ENCODE assay signal across 1 cellular context in the genomic region with DNA sequence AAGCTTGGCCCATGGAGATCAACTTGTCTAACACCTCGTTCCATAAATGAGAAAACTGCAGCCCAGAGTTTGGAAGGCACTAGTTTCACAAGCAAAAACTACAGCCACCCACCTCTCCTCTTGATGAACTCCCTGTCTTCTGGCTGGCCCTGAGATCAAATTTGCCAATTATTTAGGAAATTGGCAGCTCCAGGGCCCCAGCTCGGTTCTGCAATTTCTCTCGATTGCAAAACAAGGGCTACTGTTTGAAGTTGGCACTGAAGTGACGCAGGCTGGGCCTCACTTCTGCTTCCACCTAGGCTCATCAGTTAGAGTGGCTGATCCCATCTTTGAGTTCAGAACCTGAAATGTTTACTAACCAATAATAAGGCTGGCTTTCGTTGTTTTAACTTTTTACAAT.
TF ChIP-seq lines count a peak whose summit lies in the region.

No MANE protein-coding gene starts in this region.

TF ChIP-seq in GM23338, 12 proteins besides CTCF, POLR2A, EP300 and RAD21 (continued from another document):
- TF ChIP-seq ETS1 (IDR thresholded peaks at IDR 0.05) (no peak), ZNF462 (CRISPR knock-in tag; IDR thresholded peaks at IDR 0.05) (no peak), EZH2 (IDR thresholded peaks at IDR 0.05; ENCODE audit: low read depth, unreplicated experiment) (no peak), STAT1 (IDR thresholded peaks at IDR 0.05; ENCODE audit: unreplicated experiment) (no peak), EZH2phosphoT487 (IDR thresholded peaks at IDR 0.05; ENCODE audit: unreplicated experiment) (no peak), ZNF331 (CRISPR knock-in tag; IDR thresholded peaks at IDR 0.05; ENCODE audit: low read depth) (no peak)
